ENCODE assay signal across 35 cellular contexts in genomic region chr13:100148422-100148821, GRCh38.
"Had no signal": no experiment of that assay in that cellular context is flagged by ENCODE, and none has a peak within 500 bp of the region (broad histone marks: within the 10 kb centered on the region; RNA-seq: fewer than 3 reads in every experiment).

No MANE protein-coding gene starts in this region.

- H3K4me1 Mint-ChIP-seq: activated naive CD4-positive, alpha-beta T cell treated with anti-CD3 and anti-CD28 coated beads, Interleukin-2, amount 10 ng/mL, durations not matched to agents 7 days and 5 days; activated naive CD8-positive, alpha-beta T cell treated with anti-CD3 and anti-CD28 coated beads, Interleukin-2, amount 10 ng/mL, durations not matched to agents 7 days and 5 days; mesothelial cell of epicardium; naive B cell; stimulated activated memory B cell treated with anti-CD40 and anti-IgM and Interleukin-4, amounts not matched to agents 10 μg/mL and 1 μg/mL and 100 μg/mL, for 72 hours; stimulated activated naive CD8-positive, alpha-beta T cell treated with anti-CD3 and anti-CD28 coated beads, Interleukin-15, amount 100 ng/mL, for 72 hours had no signal

- H3K4me2 ChIP-seq: hepatocyte, smooth muscle cell had no signal

- H3K4me3 Mint-ChIP-seq: activated naive CD4-positive, alpha-beta T cell treated with anti-CD3 and anti-CD28 coated beads, Interleukin-2, amount 10 ng/mL, durations not matched to agents 7 days and 5 days; activated naive CD8-positive, alpha-beta T cell treated with anti-CD3 and anti-CD28 coated beads, Interleukin-2, amount 10 ng/mL, durations not matched to agents 7 days and 5 days; activated T-helper 1 cell treated with anti-CD3 and anti-CD28 coated beads, Interleukin-12 subunit alpha, Interleukin-12 subunit beta, Interleukin-2, Interleukin-4 antibody, amounts not matched to agents 30 ng/mL and 10 ng/mL and 1 ng/mL, durations not matched to agents 14 hours and 24 hours and 36 hours; brain; mesothelial cell of epicardium; naive B cell; stimulated activated memory B cell treated with anti-CD40 and anti-IgM and Interleukin-4, amounts not matched to agents 10 μg/mL and 1 μg/mL and 100 μg/mL, for 72 hours; stimulated activated naive CD8-positive, alpha-beta T cell treated with anti-CD3 and anti-CD28 coated beads, Interleukin-15, amount 100 ng/mL, for 72 hours; T-helper 2 cell treated with Interferon-gamma antibody and Interleukin-4, amounts not matched to agents 5 μg/mL and 100 μg/mL, for 36 hours; type B pancreatic cell had no signal

- H3K4me1 ChIP-seq: ascending aorta, gastroesophageal sphincter, pancreas, prostate gland, uterus had no signal

- H3K4me3 ChIP-seq: ascending aorta, coronary artery, dorsolateral prefrontal cortex, gastroesophageal sphincter, hepatocyte, pancreas, prostate gland, smooth muscle cell, uterus had no signal

- ATAC-seq: gastroesophageal sphincter; left colon; pancreas; stimulated activated memory B cell treated with anti-CD40 and anti-IgM and Interleukin-4, amounts not matched to agents 10 μg/mL and 1 μg/mL and 100 μg/mL, for 72 hours; stimulated activated naive CD8-positive, alpha-beta T cell treated with anti-CD3 and anti-CD28 coated beads, Interleukin-15, amount 100 ng/mL, for 72 hours had no signal

- H3K9me3 Mint-ChIP-seq: stimulated activated memory B cell treated with anti-CD40 and anti-IgM and Interleukin-4, amounts not matched to agents 10 μg/mL and 1 μg/mL and 100 μg/mL, for 72 hours had no signal

- H3K9me3 ChIP-seq: pancreas, prostate gland, uterus had no signal

- H3K27me3 Mint-ChIP-seq: activated naive CD4-positive, alpha-beta T cell treated with anti-CD3 and anti-CD28 coated beads, Interleukin-2, amount 10 ng/mL, durations not matched to agents 7 days and 5 days; activated naive CD8-positive, alpha-beta T cell treated with anti-CD3 and anti-CD28 coated beads, Interleukin-2, amount 10 ng/mL, durations not matched to agents 7 days and 5 days; naive B cell; stimulated activated memory B cell treated with anti-CD40 and anti-IgM and Interleukin-4, amounts not matched to agents 10 μg/mL and 1 μg/mL and 100 μg/mL, for 72 hours; stimulated activated naive CD8-positive, alpha-beta T cell treated with anti-CD3 and anti-CD28 coated beads, Interleukin-15, amount 100 ng/mL, for 72 hours; type B pancreatic cell had no signal

- H3K79me2 ChIP-seq: hepatocyte had no signal

- H3K27me3 ChIP-seq: ascending aorta, dorsolateral prefrontal cortex, gastroesophageal sphincter, hepatocyte, pancreas, uterus had no signal

- H3K36me3 ChIP-seq: pancreas, prostate gland, uterus had no signal

- H3K27ac ChIP-seq: ascending aorta, coronary artery, dorsolateral prefrontal cortex, gastroesophageal sphincter, hepatocyte, pancreas, prostate gland, uterus had no signal

- DNase-seq: activated CD4-positive, alpha-beta T cell treated with anti-CD3 and anti-CD28 coated beads for 4 hours; activated CD4-positive, alpha-beta T cell treated with anti-CD3 and anti-CD28 coated beads, Interleukin-2, amount 50 U/mL, for 48 hours; activated CD8-positive, alpha-beta memory T cell treated with anti-CD3 and anti-CD28 coated beads for 24 hours; activated gamma-delta T cell; activated naive CD4-positive, alpha-beta T cell treated with anti-CD3 and anti-CD28 coated beads, Interleukin-2, amount 10 ng/mL, durations not matched to agents 7 days and 5 days; activated naive CD8-positive, alpha-beta T cell treated with anti-CD3 and anti-CD28 coated beads, Interleukin-2, amount 10 ng/mL, durations not matched to agents 7 days and 5 days; activated T-cell treated with anti-CD3 and anti-CD28 coated beads, Interleukin-2, amount 50 U/mL, for 1 hour; dorsolateral prefrontal cortex; effector memory CD4-positive, alpha-beta T cell; erythroblast; left colon; mammary epithelial cell; naive B cell; nucleus accumbens; pancreas; retina; stimulated activated CD4-positive, alpha-beta T cell treated with anti-CD3 and anti-CD28 coated beads, Interleukin-1b, Interleukin-23, amount 100 ng/mL, for 48 hours; stimulated activated CD4-positive, alpha-beta T cell treated with anti-CD3 and anti-CD28 coated beads, Interleukin-4, amount 100 ng/mL, for 4 hours; stimulated activated CD8-positive, alpha-beta memory T cell treated with anti-CD3 and anti-CD28 coated beads, Interleukin-4, amount 100 ng/mL, for 48 hours; stimulated activated naive CD8-positive, alpha-beta T cell treated with anti-CD3 and anti-CD28 coated beads, Interleukin-15, amount 100 ng/mL, for 72 hours; substantia nigra; T-helper 1 cell; uterus had no signal

- H2AFZ ChIP-seq: hepatocyte had no signal

- H3K27ac Mint-ChIP-seq: activated naive CD4-positive, alpha-beta T cell treated with anti-CD3 and anti-CD28 coated beads, Interleukin-2, amount 10 ng/mL, durations not matched to agents 7 days and 5 days; activated naive CD8-positive, alpha-beta T cell treated with anti-CD3 and anti-CD28 coated beads, Interleukin-2, amount 10 ng/mL, durations not matched to agents 7 days and 5 days; activated T-helper 1 cell treated with anti-CD3 and anti-CD28 coated beads, Interleukin-12 subunit alpha, Interleukin-12 subunit beta, Interleukin-2, Interleukin-4 antibody, amounts not matched to agents 30 ng/mL and 10 ng/mL and 1 ng/mL, durations not matched to agents 14 hours and 24 hours and 36 hours; brain; mesothelial cell of epicardium; stimulated activated memory B cell treated with anti-CD40 and anti-IgM and Interleukin-4, amounts not matched to agents 10 μg/mL and 1 μg/mL and 100 μg/mL, for 72 hours; stimulated activated naive CD8-positive, alpha-beta T cell treated with anti-CD3 and anti-CD28 coated beads, Interleukin-15, amount 100 ng/mL, for 72 hours; T-helper 2 cell treated with Interferon-gamma antibody and Interleukin-4, amounts not matched to agents 5 μg/mL and 100 μg/mL, for 36 hours; type B pancreatic cell had no signal
